19 cellular contexts compared by ENCODE assay signal in the genomic region with DNA sequence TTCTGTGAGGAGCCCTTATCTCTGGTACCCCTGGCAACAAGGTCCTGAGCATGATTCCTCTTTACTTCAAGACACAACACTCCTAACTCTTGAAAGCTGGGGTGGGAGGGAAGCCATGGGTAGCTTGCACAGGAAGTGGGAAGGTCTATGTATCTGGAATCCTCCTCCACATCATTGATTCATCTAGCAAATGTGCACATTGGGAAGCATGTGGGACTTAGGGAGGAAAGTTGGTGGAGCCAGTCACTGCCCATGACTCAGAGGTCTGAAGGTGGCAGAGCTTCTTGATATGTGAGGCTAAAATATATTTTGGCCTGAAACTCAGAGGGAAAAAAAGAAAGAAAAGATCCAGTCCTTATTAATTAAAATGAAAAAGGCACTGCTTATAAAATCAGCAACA.
"Had no signal": no experiment of that assay in that cellular context is flagged by ENCODE, and none has a peak within 500 bp of the region (broad histone marks: within the 10 kb centered on the region; RNA-seq: fewer than 3 reads in every experiment).

No MANE protein-coding gene starts in this region.

- H3K36me3 ChIP-seq: prostate gland, right atrium auricular region, tibial artery, uterus had no signal

- ATAC-seq: activated T-cell treated with anti-CD3 and anti-CD28 coated beads, Interleukin-2, amount 50 U/mL, for 72 hours; body of pancreas; natural killer cell treated with Interleukin-12 subunit alpha and Interleukin-12 subunit beta and Interleukin-15 and Interleukin-18, amount 100 ng/mL, for 72 hours had no signal

- H3K4me3 ChIP-seq: body of pancreas, hepatocyte, prostate gland, right atrium auricular region, tibial artery, uterus had no signal

- H3K9me3 ChIP-seq: body of pancreas, prostate gland, right atrium auricular region, tibial artery, uterus had no signal

- H3K4me1 ChIP-seq: body of pancreas, prostate gland, right atrium auricular region, tibial artery, uterus had no signal

- H3K27ac ChIP-seq: body of pancreas, hepatocyte, prostate gland, right atrium auricular region, tibial artery, uterus had no signal

- H3K27me3 ChIP-seq: body of pancreas, hepatocyte, right atrium auricular region, tibial artery, uterus had no signal

- DNase-seq: activated CD4-positive, alpha-beta memory T cell treated with anti-CD3 and anti-CD28 coated beads, Interleukin-2, amount 10 ng/mL, durations not matched to agents 7 days and 5 days; activated CD4-positive, alpha-beta T cell treated with anti-CD3 and anti-CD28 coated beads for 48 hours; activated CD4-positive, CD25-positive, alpha-beta regulatory T cell; activated effector memory CD4-positive, alpha-beta T cell treated with anti-CD3 and anti-CD28 coated beads, Interleukin-2, amount 50 U/mL, for 16 hours; activated naive CD4-positive, alpha-beta T cell treated with anti-CD3 and anti-CD28 coated beads, Interleukin-2, amount 10 ng/mL, durations not matched to agents 7 days and 5 days; activated T-cell treated with anti-CD3 and anti-CD28 coated beads, Interleukin-2, amount 50 U/mL, for 72 hours; body of pancreas; foreskin melanocyte; glutamatergic neuron; left cardiac atrium; stimulated activated CD4-positive, alpha-beta T cell treated with anti-CD3 and anti-CD28 coated beads, Interleukin-12 subunit alpha, Interleukin-12 subunit beta, amount 100 ng/mL, for 4 hours; stimulated activated CD4-positive, alpha-beta T cell treated with anti-CD3 and anti-CD28 coated beads, Interleukin-4, amount 100 ng/mL, for 4 hours; T1000; tibial artery; uterus had no signal
